In the genomic region with DNA sequence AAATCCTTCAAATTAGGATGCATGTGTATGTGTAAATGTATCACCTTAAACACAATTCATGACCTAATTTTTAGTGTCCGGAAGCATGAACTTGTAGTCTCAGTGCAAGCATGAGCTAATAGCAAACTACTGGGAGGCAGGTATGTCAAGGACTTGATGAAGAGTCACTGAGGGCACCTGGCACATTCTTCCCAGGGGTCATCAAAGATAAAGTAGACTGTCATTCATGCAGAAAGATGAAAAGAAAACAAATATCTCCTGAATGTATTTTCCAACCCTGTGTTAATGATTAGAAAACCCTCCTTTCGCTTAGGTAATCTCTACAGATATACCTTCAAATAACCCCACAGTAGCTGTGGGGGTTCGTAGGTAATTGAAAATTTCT, we compare ENCODE assay signal across 15 cellular contexts.
"Had no signal": no experiment of that assay in that cellular context is flagged by ENCODE, and none has a peak within 500 bp of the region (broad histone marks: within the 10 kb centered on the region; RNA-seq: fewer than 3 reads in every experiment).

No MANE protein-coding gene starts in this region.

- H3K4me3 ChIP-seq: esophagus squamous epithelium, spleen, upper lobe of right lung had no signal

- H3K9me3 Mint-ChIP-seq: dendritic cell treated with granulocyte-macrophage colony-stimulating factor and Interleukin-4, amounts not matched to agents 40 ng/mL and 50 ng/mL, for 4 days; memory B cell had no signal

- ATAC-seq: activated CD4-positive, CD25-positive, alpha-beta regulatory T cell treated with anti-CD3 and anti-CD28 coated beads, Interleukin-2, amount 50 U/mL, for 24 hours; activated T-cell treated with anti-CD3 and anti-CD28 coated beads, Interleukin-2, amount 50 U/mL, for 72 hours; stimulated activated naive B cell treated with anti-CD40 and anti-IgM and Interleukin-4, amounts not matched to agents 10 μg/mL and 1 μg/mL and 100 μg/mL, for 72 hours; upper lobe of right lung had no signal

- H3K27me3 Mint-ChIP-seq: activated naive CD4-positive, alpha-beta T cell treated with anti-CD3 and anti-CD28 coated beads, Interleukin-2, amount 50 U/mL, for 24 hours; dendritic cell treated with granulocyte-macrophage colony-stimulating factor and Interleukin-4, amounts not matched to agents 40 ng/mL and 50 ng/mL, for 4 days had no signal

- H3K36me3 Mint-ChIP-seq: activated naive CD4-positive, alpha-beta T cell treated with anti-CD3 and anti-CD28 coated beads, Interleukin-2, amount 50 U/mL, for 24 hours; memory B cell; stimulated activated naive B cell treated with anti-CD40 and anti-IgM and Interleukin-4, amounts not matched to agents 10 μg/mL and 1 μg/mL and 100 μg/mL, for 72 hours had no signal

- H3K4me3 Mint-ChIP-seq: activated naive CD4-positive, alpha-beta T cell treated with anti-CD3 and anti-CD28 coated beads, Interleukin-2, amount 50 U/mL, for 24 hours; activated T-cell treated with anti-CD3 and anti-CD28 coated beads, Interleukin-2, amount 50 U/mL, for 72 hours; dendritic cell treated with granulocyte-macrophage colony-stimulating factor and Interleukin-4, amounts not matched to agents 40 ng/mL and 50 ng/mL, for 4 days; memory B cell; stimulated activated naive B cell treated with anti-CD40 and anti-IgM and Interleukin-4, amounts not matched to agents 10 μg/mL and 1 μg/mL and 100 μg/mL, for 72 hours had no signal

- H3K27ac ChIP-seq: esophagus squamous epithelium, spleen, upper lobe of right lung had no signal

- H3K27ac Mint-ChIP-seq: activated naive CD4-positive, alpha-beta T cell treated with anti-CD3 and anti-CD28 coated beads, Interleukin-2, amount 50 U/mL, for 24 hours; activated T-cell treated with anti-CD3 and anti-CD28 coated beads, Interleukin-2, amount 50 U/mL, for 72 hours; dendritic cell treated with granulocyte-macrophage colony-stimulating factor and Interleukin-4, amounts not matched to agents 40 ng/mL and 50 ng/mL, for 4 days; memory B cell; stimulated activated naive B cell treated with anti-CD40 and anti-IgM and Interleukin-4, amounts not matched to agents 10 μg/mL and 1 μg/mL and 100 μg/mL, for 72 hours had no signal

- H3K4me1 ChIP-seq: esophagus squamous epithelium, spleen, upper lobe of right lung had no signal

- H3K27me3 ChIP-seq: esophagus squamous epithelium, spleen, upper lobe of right lung had no signal

- H3K4me1 Mint-ChIP-seq: activated naive CD4-positive, alpha-beta T cell treated with anti-CD3 and anti-CD28 coated beads, Interleukin-2, amount 50 U/mL, for 24 hours; memory B cell; stimulated activated naive B cell treated with anti-CD40 and anti-IgM and Interleukin-4, amounts not matched to agents 10 μg/mL and 1 μg/mL and 100 μg/mL, for 72 hours had no signal

- DNase-seq: activated CD8-positive, alpha-beta memory T cell treated with anti-CD3 and anti-CD28 coated beads for 24 hours; activated CD8-positive, alpha-beta memory T cell treated with anti-CD3 and anti-CD28 coated beads, Interleukin-2, amount 50 U/mL, for 48 hours; activated gamma-delta T cell; activated T-cell treated with anti-CD3 and anti-CD28 coated beads, Interleukin-2, amount 50 U/mL, for 72 hours; effector CD8-positive, alpha-beta T cell; esophagus squamous epithelium; occipital lobe; posterior cingulate gyrus; spleen; stimulated activated naive B cell treated with anti-CD40 and anti-IgM and Interleukin-4, amounts not matched to agents 10 μg/mL and 1 μg/mL and 100 μg/mL, for 72 hours; upper lobe of right lung had no signal

- H3K9me3 ChIP-seq: esophagus squamous epithelium, upper lobe of right lung had no signal

- H3K36me3 ChIP-seq: esophagus squamous epithelium, spleen, upper lobe of right lung had no signal
